In genomic region chr12:68804654-68805591, GRCh38 we compare ENCODE assay signal across 1 cellular context.
TF ChIP-seq lines count a peak whose summit lies in the region.

No MANE protein-coding gene starts in this region.

TF ChIP-seq in HepG2, 621 proteins besides CTCF, POLR2A, EP300 and RAD21 (continued from another document and continues in another):
- TF ChIP-seq ZNF710 (CRISPR knock-in tag; IDR thresholded peaks at IDR 0.05; ENCODE audit: borderline replicate concordance) (peak; percentile 68), ERF (CRISPR knock-in tag; IDR thresholded peaks at IDR 0.05) (peak; percentile 87), FOXK2 (IDR thresholded peaks at IDR 0.05) (no peak), MTF1 (CRISPR knock-in tag; IDR thresholded peaks at IDR 0.05) (no peak), U2AF2 (IDR thresholded peaks at IDR 0.05; ENCODE audit: low read depth, low read length) (no peak), ARHGAP35 (CRISPR knock-in tag; IDR thresholded peaks at IDR 0.05; ENCODE audit: borderline replicate concordance) (peak; percentile 75; the same call in 1 of the 2 replicates), ZNF121 (CRISPR knock-in tag; IDR thresholded peaks at IDR 0.05) (peak; percentile 20; the same call in 1 of the 2 replicates), ZNF770 (CRISPR knock-in tag; IDR thresholded peaks at IDR 0.05) (no peak), ARNTL (CRISPR knock-in tag; IDR thresholded peaks at IDR 0.05) (peak; percentile 68), TBX3 (IDR thresholded peaks at IDR 0.05; ENCODE audit: borderline replicate concordance) (no peak), HNF4A (CRISPR knock-in tag; IDR thresholded peaks at IDR 0.05) (peak; percentile 73), LRRFIP1 (CRISPR knock-in tag; conservative IDR thresholded peaks at IDR 0.05) (no peak), PPARG (CRISPR knock-in tag; conservative IDR thresholded peaks at IDR 0.05) (peak; percentile 76), ZNF354B (CRISPR knock-in tag; IDR thresholded peaks at IDR 0.05) (no peak), CREM (IDR thresholded peaks at IDR 0.05) (peak; percentile 71; the same call in 1 of the 2 replicates), CREM (CRISPR knock-in tag; IDR thresholded peaks at IDR 0.05) (no peak), ZKSCAN8 (CRISPR knock-in tag; IDR thresholded peaks at IDR 0.05; ENCODE audit: borderline replicate concordance) (peak; percentile 75), ZNF784 (CRISPR knock-in tag; IDR thresholded peaks at IDR 0.05; ENCODE audit: borderline replicate concordance) (no peak), TFDP1 (CRISPR knock-in tag; IDR thresholded peaks at IDR 0.05; ENCODE audit: borderline replicate concordance) (peak; percentile 85; the same call in 1 of the 2 replicates), ZMYM3 (CRISPR knock-in tag; IDR thresholded peaks at IDR 0.05) (peak; percentile 66; the same call in 1 of the 2 replicates), GZF1 (CRISPR knock-in tag; IDR thresholded peaks at IDR 0.05) (no peak), ZNF549 (CRISPR knock-in tag; IDR thresholded peaks at IDR 0.05) (no peak), BATF2 (CRISPR knock-in tag; IDR thresholded peaks at IDR 0.05) (no peak), NBN (conservative IDR thresholded peaks at IDR 0.05) (no peak), ZNF530 (CRISPR knock-in tag; IDR thresholded peaks at IDR 0.05; ENCODE audit: low read depth) (no peak), ZNF335 (CRISPR knock-in tag; IDR thresholded peaks at IDR 0.05) (peak; percentile 63; the same call in 1 of the 2 replicates), WIZ (CRISPR knock-in tag; IDR thresholded peaks at IDR 0.05) (peak; percentile 61; the same call in 1 of the 2 replicates), PHF21A (CRISPR knock-in tag; IDR thresholded peaks at IDR 0.05) (no peak; the same call in none of the 2 replicates), ZMYM4 (CRISPR knock-in tag; IDR thresholded peaks at IDR 0.05) (peak; percentile 89), ZBTB25 (CRISPR knock-in tag; IDR thresholded peaks at IDR 0.05) (no peak), REPIN1 (CRISPR knock-in tag; IDR thresholded peaks at IDR 0.05; ENCODE audit: borderline replicate concordance, low read depth) (peak; percentile 58), ZNF773 (CRISPR knock-in tag; IDR thresholded peaks at IDR 0.05; ENCODE audit: borderline replicate concordance) (peak; percentile 37; the same call in 1 of the 2 replicates), ZFP62 (CRISPR knock-in tag; IDR thresholded peaks at IDR 0.05) (no peak), ETV5 (CRISPR knock-in tag; IDR thresholded peaks at IDR 0.05; ENCODE audit: borderline replicate concordance) (peak; percentile 38; the same call in 1 of the 2 replicates), ZZZ3 (CRISPR knock-in tag; IDR thresholded peaks at IDR 0.05; ENCODE audit: borderline replicate concordance) (peak; percentile 90; the same call in 1 of the 2 replicates), REL (CRISPR knock-in tag; conservative IDR thresholded peaks at IDR 0.05) (peak; percentile 64; the same call in 1 of the 2 replicates), THYN1 (CRISPR knock-in tag; IDR thresholded peaks at IDR 0.05; ENCODE audit: borderline replicate concordance, low read depth) (no peak), GMEB2 (CRISPR knock-in tag; IDR thresholded peaks at IDR 0.05; ENCODE audit: low read depth) (no peak), RXRB (CRISPR knock-in tag; IDR thresholded peaks at IDR 0.05; ENCODE audit: borderline replicate concordance) (peak; percentile 89), NCOR1 (IDR thresholded peaks at IDR 0.05; ENCODE audit: borderline replicate concordance, low read length) (peak; percentile 86; the same call in 1 of the 2 replicates), HIC2 (CRISPR knock-in tag; IDR thresholded peaks at IDR 0.05; ENCODE audit: low read depth) (peak; percentile 53; the same call in 1 of the 2 replicates), ZNF124 (CRISPR knock-in tag; IDR thresholded peaks at IDR 0.05) (0 out of 2 replicates have a peak, but pooled peaks have one; percentile 46), XBP1 (CRISPR knock-in tag; IDR thresholded peaks at IDR 0.05) (no peak), CEBPG (CRISPR knock-in tag; IDR thresholded peaks at IDR 0.05) (peak; percentile 51; the same call in 1 of the 2 replicates), ELF3 (CRISPR knock-in tag; IDR thresholded peaks at IDR 0.05) (peak; percentile 73), PAXIP1 (CRISPR knock-in tag; conservative IDR thresholded peaks at IDR 0.05) (peak; percentile 83), NR1H2 (CRISPR knock-in tag; IDR thresholded peaks at IDR 0.05; ENCODE audit: borderline replicate concordance, low read depth) (no peak)
